ENCODE assay signal across 20 cellular contexts in the genomic region with DNA sequence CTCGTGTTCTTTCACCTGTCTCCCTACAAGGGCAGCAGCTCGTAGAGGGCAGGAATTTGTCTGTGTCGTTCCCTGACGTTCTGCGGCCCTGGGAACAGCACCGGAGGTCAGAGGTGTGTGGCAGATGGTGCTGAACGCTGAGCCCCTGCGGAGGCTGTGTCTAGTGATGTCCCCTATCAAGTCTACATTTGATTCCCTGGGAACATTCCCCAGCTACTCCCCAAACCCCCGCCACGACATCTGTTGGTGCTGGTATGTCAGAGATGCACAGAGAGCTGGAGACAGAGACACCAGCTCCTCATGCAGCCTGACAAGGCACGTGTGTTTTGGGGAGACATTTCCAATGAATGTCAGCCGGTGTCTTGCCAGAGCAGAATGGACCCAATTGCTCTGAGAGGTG. TPM values are rescaled to one million over a fixed set of nuclear protein-coding genes. Genes with fewer than 3 reads are reported as not detected.
DNase-seq lines count a peak whose midpoint lies in the region; ATAC-seq and TF ChIP-seq lines count a peak whose summit lies in the region.
"Had no signal": no experiment of that assay in that cellular context is flagged by ENCODE, and none has a peak within 500 bp of the region (broad histone marks: within the 10 kb centered on the region; RNA-seq: fewer than 3 reads in every experiment).

No MANE protein-coding gene starts in this region.

- H3K4me3 ChIP-seq in OCI-LY7 (ENCODE audit: low read depth, low read length, poor library complexity, severe bottlenecking) = peak overlapping the region; percentile 54
- H3K4me3 ChIP-seq: body of pancreas, left lung, smooth muscle cell, upper lobe of right lung had no signal

- H3K4me3 Mint-ChIP-seq in Calu3 (ENCODE audit: low read depth, unreplicated experiment) (peak overlapping the region; percentile 88), chondrocyte (ENCODE audit: unreplicated experiment) (no peak overlapping the region), nephron progenitor cell (no peak overlapping the region)
- peak overlapping the region in 1 of 2 donors; percentile 62 for H3K4me3 Mint-ChIP-seq in stimulated activated naive B cell treated with anti-CD40 and anti-IgM and Interleukin-4, amounts not matched to agents 10 μg/mL and 1 μg/mL and 100 μg/mL, for 72 hours
- no peak overlapping the region for H3K4me3 Mint-ChIP-seq in activated naive CD4-positive, alpha-beta T cell treated with anti-CD3 and anti-CD28 coated beads for 36 hours
- H3K4me3 Mint-ChIP-seq: activated T-cell treated with anti-CD3 and anti-CD28 coated beads, Interleukin-2, amount 50 U/mL, for 4 hours; CD4-positive, alpha-beta memory T cell; natural killer cell had no signal

- no TSS peak for BruUV-seq in Calu3 (replicated peaks; lab: Mats Ljungman, UMichigan)
- BruUV-seq in OCI-LY7 (replicated peaks; lab: Mats Ljungman, UMichigan) = no TSS peak

- H2AFZ ChIP-seq in OCI-LY7 (ENCODE audit: low read length) = no peak overlapping the region

- peaks cover 57% of the 10 kb centered on the region; the same call in 1 of the 2 replicates for H3K79me2 ChIP-seq in OCI-LY7 (ENCODE audit: insufficient read depth, low read depth, low read length)

- H3K27me3 Mint-ChIP-seq in Calu3 (ENCODE audit: unreplicated experiment) = no peaks in the 10 kb centered on the region
- H3K27me3 Mint-ChIP-seq in chondrocyte (ENCODE audit: low read depth) = no peaks in the 10 kb centered on the region
- H3K27me3 Mint-ChIP-seq in stimulated activated naive B cell treated with anti-CD40 and anti-IgM and Interleukin-4, amounts not matched to agents 10 μg/mL and 1 μg/mL and 100 μg/mL, for 72 hours = no peaks in the 10 kb centered on the region
- H3K27me3 Mint-ChIP-seq in nephron progenitor cell (ENCODE audit: low read depth, poor library complexity) = peaks cover 31% of the 10 kb centered on the region
- H3K27me3 Mint-ChIP-seq in activated naive CD4-positive, alpha-beta T cell treated with anti-CD3 and anti-CD28 coated beads for 36 hours (ENCODE audit: low read depth) = no peaks in the 10 kb centered on the region

- H3K27ac ChIP-seq in OCI-LY7 (ENCODE audit: low read depth, low read length, poor library complexity, severe bottlenecking) = no peak overlapping the region
- H3K27ac ChIP-seq: body of pancreas, left lung, upper lobe of right lung had no signal

- no peak for TF ChIP-seq CTCF in Calu3 (IDR thresholded peaks at IDR 0.05; ENCODE audit: unreplicated experiment)
- TF ChIP-seq CTCF in OCI-LY7 (conservative IDR thresholded peaks at IDR 0.05; ENCODE audit: low read length) = no peak
- TF ChIP-seq CTCF in chondrocyte (IDR thresholded peaks at IDR 0.05) = no peak
- no peak for TF ChIP-seq CTCF in nephron progenitor cell (IDR thresholded peaks at IDR 0.05)

- no peaks in the 10 kb centered on the region for H3K36me3 ChIP-seq in OCI-LY7 (ENCODE audit: insufficient read depth, low read length)
- H3K36me3 ChIP-seq: left lung, upper lobe of right lung had no signal

- CTCF ChIA-PET in Calu3 (lab: Charles Lee) (interaction anchor here (1.0 to 2.1 kb wide), 2 partner anchors 8 to 9 kb away, joined by 3 to 7 read pairs; no protein-coding TSS in a partner anchor), OCI-LY7 (lab: Charles Lee; ENCODE audit: unreplicated experiment) (interaction anchor here (0.8 kb wide), 1 partner anchor 22 kb away, joined by 3 read pairs; no protein-coding TSS in a partner anchor)
- CTCF ChIA-PET in activated naive CD4-positive, alpha-beta T cell treated with anti-CD3 and anti-CD28 coated beads for 36 hours (lab: Charles Lee) = interaction anchor here (0.9 to 1.7 kb wide), 3 partner anchors 8 to 48 kb away, joined by 3 to 4 read pairs (median 3); no protein-coding TSS in a partner anchor

- intact Hi-C loops in Calu3 (cut with micrococcal nuclease; ENCODE audit: unreplicated experiment) = no loop called here
- intact Hi-C loops in OCI-LY7 (cut with micrococcal nuclease; ENCODE audit: unreplicated experiment) = no loop called here
- intact Hi-C loops in activated naive CD4-positive, alpha-beta T cell treated with anti-CD3 and anti-CD28 coated beads for 36 hours (cut with micrococcal nuclease) = no loop called here

- H3K36me3 Mint-ChIP-seq in Calu3 (ENCODE audit: insufficient read depth, unreplicated experiment) (peaks cover 100% of the 10 kb centered on the region), chondrocyte (ENCODE audit: low read depth) (peaks cover 4% of the 10 kb centered on the region), nephron progenitor cell (ENCODE audit: low read depth) (no peaks in the 10 kb centered on the region)
- peaks cover 2 to 10% of the 10 kb centered on the region in 2 donors for H3K36me3 Mint-ChIP-seq in stimulated activated naive B cell treated with anti-CD40 and anti-IgM and Interleukin-4, amounts not matched to agents 10 μg/mL and 1 μg/mL and 100 μg/mL, for 72 hours
- no peaks in the 10 kb centered on the region for H3K36me3 Mint-ChIP-seq in activated naive CD4-positive, alpha-beta T cell treated with anti-CD3 and anti-CD28 coated beads for 36 hours (ENCODE audit: low read depth)
- H3K36me3 Mint-ChIP-seq: CD4-positive, alpha-beta memory T cell; natural killer cell had no signal

- H3K4me1 ChIP-seq in OCI-LY7 (ENCODE audit: insufficient read depth, low read length, poor library complexity, severe bottlenecking) = peaks cover 90% of the 10 kb centered on the region
- H3K4me1 ChIP-seq: upper lobe of right lung had no signal

- H3K27ac Mint-ChIP-seq in Calu3 (ENCODE audit: unreplicated experiment) = peak overlapping the region; percentile 97
- peak overlapping the region; percentile 54 for H3K27ac Mint-ChIP-seq in chondrocyte (ENCODE audit: unreplicated experiment)
- peak overlapping the region; percentile 9 for H3K27ac Mint-ChIP-seq in stimulated activated naive B cell treated with anti-CD40 and anti-IgM and Interleukin-4, amounts not matched to agents 10 μg/mL and 1 μg/mL and 100 μg/mL, for 72 hours
- H3K27ac Mint-ChIP-seq in nephron progenitor cell = no peak overlapping the region
- H3K27ac Mint-ChIP-seq in activated naive CD4-positive, alpha-beta T cell treated with anti-CD3 and anti-CD28 coated beads for 36 hours = no peak overlapping the region
- H3K27ac Mint-ChIP-seq: natural killer cell had no signal

- no peaks in the 10 kb centered on the region for H3K9me2 ChIP-seq in OCI-LY7 (ENCODE audit: insufficient read depth, low read length)

- H4K20me1 ChIP-seq in OCI-LY7 (ENCODE audit: insufficient read depth, low read length) = peaks cover 24% of the 10 kb centered on the region

- H3K9me3 ChIP-seq in OCI-LY7 (ENCODE audit: low read length) = no peaks in the 10 kb centered on the region
- H3K9me3 ChIP-seq: body of pancreas, left lung, upper lobe of right lung had no signal

- H3K4me2 ChIP-seq in OCI-LY7 (ENCODE audit: low read length) = peak overlapping the region; percentile 79
- H3K4me2 ChIP-seq: smooth muscle cell had no signal

- POLR2A ChIA-PET in OCI-LY7 (lab: Charles Lee) = interaction anchor here (0.5 to 3.1 kb wide), 6 partner anchors 10 to 256 kb away, joined by 3 to 11 read pairs (median 5); no protein-coding TSS in a partner anchor

- DNase-seq in Calu3 (no peak), OCI-LY7 (ENCODE audit: low spot score) (no peak), chondrocyte (ENCODE audit: low spot score) (no peak), nephron progenitor cell (no peak), UCSD-AML1 (lab: John Stamatoyannopoulos, UW; ENCODE audit: unreplicated experiment) (no peak)
- no peak for DNase-seq in stimulated activated naive B cell treated with anti-CD40 and anti-IgM and Interleukin-4, amounts not matched to agents 10 μg/mL and 1 μg/mL and 100 μg/mL, for 72 hours
- no peak for DNase-seq in activated naive CD4-positive, alpha-beta T cell treated with anti-CD3 and anti-CD28 coated beads for 36 hours
- DNase-seq: activated CD4-positive, alpha-beta T cell treated with anti-CD3 and anti-CD28 coated beads, Interleukin-2, amount 50 U/mL, for 1 hour; activated T-cell treated with anti-CD3 and anti-CD28 coated beads, Interleukin-2, amount 50 U/mL, for 4 hours; body of pancreas; CD4-positive, alpha-beta memory T cell; cerebellar nuclear complex; H7; left lung; natural killer cell; stimulated activated CD4-positive, alpha-beta T cell treated with anti-CD3 and anti-CD28 coated beads, Interleukin-1b, Interleukin-23, amount 100 ng/mL, for 48 hours; substantia nigra; upper lobe of right lung had no signal

- peaks cover 85% of the 10 kb centered on the region for H3K4me1 Mint-ChIP-seq in Calu3 (ENCODE audit: low read depth, unreplicated experiment)
- peaks cover 94% of the 10 kb centered on the region for H3K4me1 Mint-ChIP-seq in chondrocyte (ENCODE audit: low read depth)
- H3K4me1 Mint-ChIP-seq in stimulated activated naive B cell treated with anti-CD40 and anti-IgM and Interleukin-4, amounts not matched to agents 10 μg/mL and 1 μg/mL and 100 μg/mL, for 72 hours = peaks cover 86 to 100% of the 10 kb centered on the region in 2 donors
- peaks cover 50% of the 10 kb centered on the region for H3K4me1 Mint-ChIP-seq in nephron progenitor cell
- H3K4me1 Mint-ChIP-seq in activated naive CD4-positive, alpha-beta T cell treated with anti-CD3 and anti-CD28 coated beads for 36 hours (ENCODE audit: low read depth) = peaks cover 38% of the 10 kb centered on the region
- H3K4me1 Mint-ChIP-seq: natural killer cell had no signal

- no peak for ATAC-seq in stimulated activated naive B cell treated with anti-CD40 and anti-IgM and Interleukin-4, amounts not matched to agents 10 μg/mL and 1 μg/mL and 100 μg/mL, for 72 hours (replicated peaks)
- ATAC-seq: activated T-cell treated with anti-CD3 and anti-CD28 coated beads, Interleukin-2, amount 50 U/mL, for 4 hours; body of pancreas; left lung; natural killer cell; SK-N-SH treated with all-trans-retinoic acid at 6 μM for 48 hours; upper lobe of right lung had no signal

- H3K9me3 Mint-ChIP-seq in Calu3 (ENCODE audit: low read depth, unreplicated experiment) (no peaks in the 10 kb centered on the region), chondrocyte (ENCODE audit: low read depth) (no peaks in the 10 kb centered on the region), nephron progenitor cell (no peaks in the 10 kb centered on the region)
- H3K9me3 Mint-ChIP-seq in stimulated activated naive B cell treated with anti-CD40 and anti-IgM and Interleukin-4, amounts not matched to agents 10 μg/mL and 1 μg/mL and 100 μg/mL, for 72 hours = no peaks in the 10 kb centered on the region
- no peaks in the 10 kb centered on the region for H3K9me3 Mint-ChIP-seq in activated naive CD4-positive, alpha-beta T cell treated with anti-CD3 and anti-CD28 coated beads for 36 hours
- H3K9me3 Mint-ChIP-seq: activated T-cell treated with anti-CD3 and anti-CD28 coated beads, Interleukin-2, amount 50 U/mL, for 4 hours; CD4-positive, alpha-beta memory T cell; natural killer cell had no signal

RNA-seq across cellular contexts. Expression of gene PMEPA1, which starts 7.7 kb away (rescaled TPM):
- total RNA-seq in Calu3 (2022) (732 and 1,302 TPM in 2 replicates), OCI-LY7 (2022) (3.7 and 4.3 TPM in 2 replicates), chondrocyte (151 to 298 TPM (median 163 TPM) in 3 replicates)
- 1.4 and 1.8 TPM in 2 replicates for total RNA-seq in OCI-LY7 (2014; rRNA removed; shearing (Covaris generic))
- 1 to 10 TPM; 2.0 to 2.2 TPM for total RNA-seq in activated naive CD4-positive, alpha-beta T cell treated with anti-CD3 and anti-CD28 coated beads for 36 hours

Comparison
In these comparisons a context has a peak if more than half of its experiments do, and no peak if none do; other contexts are left out.
1. H3K27ac Mint-ChIP-seq: peak in Calu3 (single experiment), chondrocyte (single experiment) and stimulated activated naive B cell treated with anti-CD40 and anti-IgM and Interleukin-4, amounts not matched to agents 10 μg/mL and 1 μg/mL and 100 μg/mL, for 72 hours (single experiment); none in nephron progenitor cell (single experiment) and activated naive CD4-positive, alpha-beta T cell treated with anti-CD3 and anti-CD28 coated beads for 36 hours (single experiment).
2. RNA of gene PMEPA1, which starts 7.7 kb away (total RNA-seq): 732 to 1,302 TPM in Calu3 and 151 to 298 TPM in chondrocyte; 1.4 to 4.3 TPM in OCI-LY7 and 2.0 to 2.2 TPM in activated naive CD4-positive, alpha-beta T cell treated with anti-CD3 and anti-CD28 coated beads for 36 hours; every median in the first group is over 10 times any median in the second.